18 cellular contexts compared by ENCODE assay signal in the genomic region with DNA sequence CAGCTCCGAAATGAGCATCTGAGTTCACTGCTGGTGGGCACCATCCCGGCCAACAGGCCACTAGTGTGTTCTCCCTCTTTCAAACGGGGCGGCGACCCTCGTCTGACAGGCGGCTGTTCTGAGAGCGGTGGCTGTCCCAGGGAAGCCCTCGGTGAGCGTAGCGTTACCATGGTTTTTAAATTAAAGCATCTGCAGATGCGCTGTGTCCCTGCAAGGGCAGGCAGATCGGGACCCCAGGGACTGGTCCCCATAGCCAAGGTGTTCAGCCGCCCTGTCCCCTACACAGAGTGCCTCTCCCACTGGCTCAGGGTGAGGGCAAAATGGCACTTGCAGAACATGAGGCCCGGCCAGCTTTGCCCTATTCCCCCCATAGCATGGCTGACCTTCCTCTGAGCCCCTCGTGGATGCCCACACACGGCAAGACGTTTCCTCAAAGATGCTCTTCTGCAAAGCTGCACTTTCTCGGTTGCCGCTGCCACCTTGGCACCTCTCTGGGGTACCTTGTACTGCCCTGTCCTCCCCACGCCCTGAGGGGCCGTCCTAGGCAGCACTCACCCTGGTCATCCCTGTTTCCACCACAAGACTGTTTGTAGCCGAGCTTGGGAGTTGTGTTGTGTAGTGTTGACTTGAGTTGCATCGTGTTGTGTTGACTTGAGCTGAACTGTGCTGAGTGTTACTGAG. TPM values are rescaled to one million over a fixed set of nuclear protein-coding genes. Genes with fewer than 3 reads are reported as not detected.
DNase-seq lines count a peak whose midpoint lies in the region; ATAC-seq, FAIRE-seq and TF ChIP-seq lines count a peak whose summit lies in the region.
"Had no signal": no experiment of that assay in that cellular context is flagged by ENCODE, and none has a peak within 500 bp of the region (broad histone marks: within the 10 kb centered on the region; RNA-seq: fewer than 3 reads in every experiment).

No MANE protein-coding gene starts in this region.

- peak overlapping the region; percentile 60 for H2AK5ac ChIP-seq in trophoblast cell (ENCODE audit: low read length)

- CTCF ChIA-PET in A549 (lab: Yijun Ruan, JAX) (no interaction called here), HCT116 (lab: Charles Lee) (no interaction called here)

- TF ChIP-seq EP300 in A549 (IDR thresholded peaks at IDR 0.05), result no peak

- H4K12ac ChIP-seq in trophoblast cell (ENCODE audit: low read depth, low read length), result no peak overlapping the region

- H4K20me1 ChIP-seq in HCT116 (ENCODE audit: insufficient read depth), result no peaks in the 10 kb centered on the region
- H4K20me1 ChIP-seq: BLaER1 had no signal

- ATAC-seq in A549, result peak; percentile 34 to 60; a peak in 4 of 6 replicates
- ATAC-seq in HCT116, result peak; percentile 42; the same call in 1 of the 2 replicates
- no peak for ATAC-seq in left lung
- ATAC-seq in HG02885 (IDR thresholded peaks at IDR 0.05; ENCODE audit: poor library complexity, unreplicated experiment), result no peak
- no peak for ATAC-seq in HG02798 (IDR thresholded peaks at IDR 0.05; ENCODE audit: poor library complexity, unreplicated experiment)
- no peak for ATAC-seq in GM21390 (IDR thresholded peaks at IDR 0.05; ENCODE audit: unreplicated experiment)
- ATAC-seq: GM12878 had no signal

- no peak for TF ChIP-seq CTCF in A549 (IDR thresholded peaks at IDR 0.05)
- TF ChIP-seq CTCF in HCT116 (IDR thresholded peaks at IDR 0.05 in 2 of 3, conservative IDR thresholded peaks at IDR 0.05 in 1 of 3; ENCODE audit: borderline replicate concordance in 1 of 3, insufficient read depth in 1 of 3, low read depth in 2 of 3, low read length in 2 of 3), result no peak
- no peak for TF ChIP-seq CTCF in left lung (IDR thresholded peaks at IDR 0.05)

- peak overlapping the region; percentile 67 for H4K91ac ChIP-seq in trophoblast cell (ENCODE audit: low read depth, low read length)

- no peak overlapping the region for H3K23ac ChIP-seq in trophoblast cell (ENCODE audit: low read length)

- 63% methylated on average over 24 of the region's 24 CpGs for WGBS in A549 (ENCODE audit: missing lambda C conversion rate)
- WGBS in trophoblast cell (ENCODE audit: extremely low coverage, insufficient coverage, insufficient read length), result no CpG with 5 or more reads among the region's 24 CpGs

- H2AFZ ChIP-seq in HCT116 (ENCODE audit: low read depth, low read length, poor library complexity, severe bottlenecking) (no peak overlapping the region), trophoblast cell (ENCODE audit: insufficient read depth, low read length, poor library complexity) (no peak overlapping the region)

- no peak for TF ChIP-seq POLR2A in A549 (IDR thresholded peaks at IDR 0.05; ENCODE audit: low read length)
- no peak for TF ChIP-seq POLR2A in HCT116 (IDR thresholded peaks at IDR 0.05; ENCODE audit: borderline replicate concordance, extremely low read depth, insufficient read depth, insufficient read length)

- FAIRE-seq in A549 (lab: Jason Lieb, UNC), result no peak
- FAIRE-seq: GM12878 had no signal

- no peak overlapping the region for H3K4me3 ChIP-seq in A549
- H3K4me3 ChIP-seq in HCT116 (replicated peaks in 1 of 2; ENCODE audit: low read depth in 1 of 2, low read length in 2 of 2), result no peak overlapping the region
- H3K4me3 ChIP-seq in left lung, result no peak overlapping the region
- no peak overlapping the region for H3K4me3 ChIP-seq in trophoblast cell (ENCODE audit: low read depth, low read length)
- H3K4me3 ChIP-seq: BLaER1, GM12878 had no signal

- H3K9me2 ChIP-seq in HCT116 (ENCODE audit: insufficient read depth), result no peaks in the 10 kb centered on the region

- TF ChIP-seq RAD21 in A549 (conservative IDR thresholded peaks at IDR 0.05 in 1 of 2, IDR thresholded peaks at IDR 0.05 in 1 of 2) (no peak), HCT116 (IDR thresholded peaks at IDR 0.05; ENCODE audit: low read depth) (no peak)

- peak overlapping the region; percentile 40 for H3K18ac ChIP-seq in trophoblast cell (ENCODE audit: low read length)

- intact Hi-C loops in HCT116 (cut with micrococcal nuclease) (no loop called here), left lung (cut with DNase I) (no loop called here)

- H3K79me2 ChIP-seq in HCT116 (ENCODE audit: insufficient read depth, low read length), result no peaks in the 10 kb centered on the region
- peaks cover 5% of the 10 kb centered on the region for H3K79me2 ChIP-seq in trophoblast cell (ENCODE audit: control insufficient read depth, insufficient read depth, low read length, poor library complexity)

- POLR2A ChIA-PET in A549 (lab: Yijun Ruan, JAX), result no interaction called here
- POLR2A ChIA-PET in HCT116 (lab: Charles Lee), result interaction anchor here (1.5 kb wide), 1 partner anchor 17 kb away, joined by 3 read pairs; no protein-coding TSS in a partner anchor

- H3K4me2 ChIP-seq in A549 (no peak overlapping the region), HCT116 (ENCODE audit: low read length) (peak overlapping the region; percentile 42), trophoblast cell (ENCODE audit: low read length) (no peak overlapping the region)
- H3K4me2 ChIP-seq: BLaER1 had no signal

- H3K27me3 ChIP-seq in HCT116 (ENCODE audit: insufficient read depth, low read length) (no peaks in the 10 kb centered on the region), left lung (no peaks in the 10 kb centered on the region), trophoblast cell (ENCODE audit: insufficient read depth, low read length) (no peaks in the 10 kb centered on the region)
- H3K27me3 ChIP-seq: BLaER1 had no signal

- H2BK120ac ChIP-seq in trophoblast cell (ENCODE audit: insufficient read depth, low read length, poor library complexity), result peak overlapping the region; percentile 65

- no peaks in the 10 kb centered on the region for H3K36me3 ChIP-seq in HCT116 (ENCODE audit: control insufficient read depth in 1 of 2, insufficient read depth in 2 of 2, low read length in 2 of 2)
- no peaks in the 10 kb centered on the region for H3K36me3 ChIP-seq in left lung
- no peaks in the 10 kb centered on the region for H3K36me3 ChIP-seq in trophoblast cell (ENCODE audit: control insufficient read depth in 1 of 2, insufficient read depth in 2 of 2, low read length in 2 of 2)
- H3K36me3 ChIP-seq: BLaER1 had no signal

- peak overlapping the region; percentile 84 for H2BK12ac ChIP-seq in trophoblast cell (ENCODE audit: low read length)

- peak overlapping the region; percentile 10 for H3K4ac ChIP-seq in trophoblast cell (ENCODE audit: low read depth, low read length)

- H4K8ac ChIP-seq in trophoblast cell (ENCODE audit: low read depth, low read length), result peak overlapping the region; percentile 8

- H2BK5ac ChIP-seq in trophoblast cell (ENCODE audit: low read depth, low read length, poor library complexity), result peak overlapping the region; percentile 32

- H3K27ac ChIP-seq in A549 (no peak overlapping the region), HCT116 (ENCODE audit: low read depth, low read length) (no peak overlapping the region), left lung (no peak overlapping the region), trophoblast cell (ENCODE audit: low read depth, low read length) (no peak overlapping the region)
- H3K27ac ChIP-seq: BLaER1, RWPE1 had no signal

- peak overlapping the region; percentile 55 for H3K14ac ChIP-seq in trophoblast cell (ENCODE audit: low read length)

- RAD21 ChIA-PET in HCT116 (lab: Charles Lee; ENCODE audit: low non-redundant PET in 1 of 2, low total read pairs in 2 of 2, uncharacterized antibody in 2 of 2, unreplicated experiment in 2 of 2), result no interaction called here

- H3K9ac ChIP-seq in HCT116 (ENCODE audit: low read length) (no peak overlapping the region), trophoblast cell (ENCODE audit: low read length) (no peak overlapping the region)
- H3K9ac ChIP-seq: BLaER1 had no signal

- H3K4me1 ChIP-seq in A549, result 0 out of 3 replicates have a peak, but pooled peaks cover 5% of the 10 kb centered on the region
- H3K4me1 ChIP-seq in HCT116 (ENCODE audit: control insufficient read depth in 1 of 2, insufficient read depth in 2 of 2, low read length in 2 of 2), result peaks cover 9 to 14% of the 10 kb centered on the region in 2 experiments
- H3K4me1 ChIP-seq in left lung, result no peaks in the 10 kb centered on the region
- peaks cover 27 to 45% of the 10 kb centered on the region in 2 experiments for H3K4me1 ChIP-seq in trophoblast cell (ENCODE audit: control insufficient read depth in 1 of 2, insufficient read depth in 2 of 2, low read length in 2 of 2)

- no TSS peak for BruUV-seq in HCT116 (replicated peaks; lab: Mats Ljungman, UMichigan)

- DNase-seq in A549 (ENCODE audit: low read depth in 1 of 2, low spot score in 1 of 2) (no peak), HCT116 (ENCODE audit: low read depth, low spot score) (no peak), left lung (peak; percentile 20 to 57), trophoblast cell (no peak), EL (no peak)
- DNase-seq: DMS53; KBM-7; NCI-H146; NCI-H345; NCI-H526 treated with DMSO at 0.1 percent for 48 hours; NK-92 treated with Interleukin-12 subunit alpha and Interleukin-12 subunit beta, amount 100 ng/mL, for 24 hours; OCI-M1 had no signal

- H3K79me1 ChIP-seq in trophoblast cell (ENCODE audit: low read length), result peaks cover 45% of the 10 kb centered on the region

- H3K9me3 ChIP-seq in A549, result no peaks in the 10 kb centered on the region; the same call in 2 of the 3 replicates
- no peaks in the 10 kb centered on the region for H3K9me3 ChIP-seq in HCT116 (ENCODE audit: control insufficient read depth in 1 of 2, insufficient read depth in 1 of 2, low read depth in 1 of 2, low read length in 2 of 2)
- H3K9me3 ChIP-seq in left lung, result peaks cover 0 to 4% of the 10 kb centered on the region in 2 donors
- H3K9me3 ChIP-seq in trophoblast cell (ENCODE audit: insufficient read depth, low read depth, low read length), result peaks cover 14% of the 10 kb centered on the region

TF ChIP-seq in A549, 52 proteins besides CTCF, POLR2A, EP300 and RAD21 (continues in another document):
- no peak for TF ChIP-seq HOXB5 (CRISPR knock-in tag; IDR thresholded peaks at IDR 0.05)
- TF ChIP-seq, protein P1, sequence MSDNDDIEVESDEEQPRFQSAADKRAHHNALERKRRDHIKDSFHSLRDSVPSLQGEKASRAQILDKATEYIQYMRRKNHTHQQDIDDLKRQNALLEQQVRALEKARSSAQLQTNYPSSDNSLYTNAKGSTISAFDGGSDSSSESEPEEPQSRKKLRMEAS (IDR thresholded peaks at IDR 0.05), result no peak

TF ChIP-seq in HCT116, 20 proteins besides CTCF, POLR2A, EP300 and RAD21 (continues in another document):
- TF ChIP-seq, protein P2, sequence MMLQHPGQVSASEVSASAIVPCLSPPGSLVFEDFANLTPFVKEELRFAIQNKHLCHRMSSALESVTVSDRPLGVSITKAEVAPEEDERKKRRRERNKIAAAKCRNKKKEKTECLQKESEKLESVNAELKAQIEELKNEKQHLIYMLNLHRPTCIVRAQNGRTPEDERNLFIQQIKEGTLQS (IDR thresholded peaks at IDR 0.05), result no peak

RNA-seq across cellular contexts. Expression of a gene that starts 51.9 kb away (rescaled TPM):
- polyA plus RNA-seq in A549 (2011; rRNA removed) (0.13 and 0.19 TPM in 2 replicates), A549 (2017; fragmentation: RNase III; extraction: RNeasy Plus Mini Kit Qiagen cat#74134 plus additional on column Dnase treatment) (0.03 to 0.04 TPM (median 0.03 TPM) in 3 replicates)
- polyA plus RNA-seq in A549 (2012; cell fraction: cytosol; rRNA removed), result under 0.01 TPM in 2 replicates
- polyA plus RNA-seq in A549 (2012; cell fraction: nucleus; rRNA removed), result 0.13 and 0.22 TPM in 2 replicates
- polyA minus RNA-seq in A549 (2011; rRNA and poly(A)+ RNA removed), result 2.6 TPM in 2 replicates
- total RNA-seq in HCT116 (2021; ENCODE audit: unreplicated experiment) (1.1 TPM), left lung (1 to 10 TPM; 2.5 to 2.6 TPM)
- 0.09 and 0.11 TPM in 2 replicates for polyA plus RNA-seq in HCT116 (2012)
- 0.19 and 0.21 TPM in 2 replicates for polyA plus RNA-seq in trophoblast cell (2013)

Comparison
In these comparisons a context has a peak if more than half of its experiments do, and no peak if none do; other contexts are left out.
1. ATAC-seq: peak in A549 (2 of 2) and HCT116 (single experiment); none in left lung (single experiment), HG02885 (single experiment), HG02798 (single experiment) and GM21390 (single experiment).
2. DNase-seq: peak in left lung (2 of 2); none in A549 (0 of 2), HCT116 (single experiment), trophoblast cell (0 of 2) and EL (single experiment).